In genomic region chrX:16484338-16484737, GRCh38 we compare ENCODE assay signal across 9 cellular contexts.
DNase-seq lines count a peak whose midpoint lies in the region; ATAC-seq and TF ChIP-seq lines count a peak whose summit lies in the region.
"Had no signal": no experiment of that assay in that cellular context is flagged by ENCODE, and none has a peak within 500 bp of the region (broad histone marks: within the 10 kb centered on the region; RNA-seq: fewer than 3 reads in every experiment).

No MANE protein-coding gene starts in this region.

- no peaks in the 10 kb centered on the region for H3K27me3 ChIP-seq in CD4-positive, alpha-beta memory T cell (ENCODE audit: insufficient read depth, low read length)
- H3K27me3 ChIP-seq in adrenal gland = peaks cover 2% of the 10 kb centered on the region
- H3K27me3 ChIP-seq in Peyer's patch = no peaks in the 10 kb centered on the region

- peaks cover 4 to 21% (median 7%) of the 10 kb centered on the region in 4 donors for H3K4me1 Mint-ChIP-seq in CD4-positive, alpha-beta memory T cell

- no peaks in the 10 kb centered on the region for H3K9me3 ChIP-seq in CD4-positive, alpha-beta memory T cell (ENCODE audit: control insufficient read depth in 1 of 2, low read length in 2 of 2)
- no peaks in the 10 kb centered on the region for H3K9me3 ChIP-seq in adrenal gland (replicated peaks in 1 of 3)
- no peaks in the 10 kb centered on the region for H3K9me3 ChIP-seq in Peyer's patch

- H3K4me3 Mint-ChIP-seq in CD4-positive, alpha-beta memory T cell = no peak overlapping the region

- no peaks in the 10 kb centered on the region for H3K4me1 ChIP-seq in CD4-positive, alpha-beta memory T cell (ENCODE audit: insufficient read depth, low read length)
- H3K4me1 ChIP-seq in adrenal gland (replicated peaks in 1 of 2) (peaks cover 0 to 3% of the 10 kb centered on the region in 2 donors), Peyer's patch (no peaks in the 10 kb centered on the region)

- CTCF ChIA-PET in CD4-positive, alpha-beta memory T cell (lab: Charles Lee; ENCODE audit: partially characterized antibody) = interaction anchor here (1.0 to 1.2 kb wide), 2 partner anchors 43 to 48 kb away, joined by 3 to 6 read pairs; no protein-coding TSS in a partner anchor

- no peaks in the 10 kb centered on the region for H3K36me3 ChIP-seq in CD4-positive, alpha-beta memory T cell (ENCODE audit: insufficient read depth, low read length)
- no peaks in the 10 kb centered on the region for H3K36me3 ChIP-seq in adrenal gland (replicated peaks in 1 of 2)
- H3K36me3 ChIP-seq in Peyer's patch = no peaks in the 10 kb centered on the region

- POLR2A ChIA-PET in CD4-positive, alpha-beta memory T cell (lab: Charles Lee; ENCODE audit: partially characterized antibody) = interaction anchor here (1.2 kb wide), 1 partner anchor 39 kb away, joined by 3 read pairs; no protein-coding TSS in a partner anchor

- TF ChIP-seq POLR2A in adrenal gland (IDR thresholded peaks at IDR 0.05) (no peak), Peyer's patch (IDR thresholded peaks at IDR 0.05) (no peak)

- H3K9me3 Mint-ChIP-seq in CD4-positive, alpha-beta memory T cell = no peaks in the 10 kb centered on the region

- H3K27me3 Mint-ChIP-seq in CD4-positive, alpha-beta memory T cell = no peaks in the 10 kb centered on the region

- H3K27ac Mint-ChIP-seq in CD4-positive, alpha-beta memory T cell = no peak overlapping the region

- TF ChIP-seq CTCF in adrenal gland (IDR thresholded peaks at IDR 0.05) (no peak), Peyer's patch (IDR thresholded peaks at IDR 0.05) (no peak)

- no peak overlapping the region for H3K27ac ChIP-seq in CD4-positive, alpha-beta memory T cell (ENCODE audit: low read depth, low read length)
- H3K27ac ChIP-seq in adrenal gland = no peak overlapping the region
- H3K27ac ChIP-seq in Peyer's patch = no peak overlapping the region
- H3K27ac ChIP-seq: parathyroid adenoma had no signal

- no peak overlapping the region for H3K4me3 ChIP-seq in CD4-positive, alpha-beta memory T cell (ENCODE audit: low read length in 2 of 2)
- H3K4me3 ChIP-seq in adrenal gland = no peak overlapping the region
- no peak overlapping the region for H3K4me3 ChIP-seq in Peyer's patch

- H3K36me3 Mint-ChIP-seq in CD4-positive, alpha-beta memory T cell = no peaks in the 10 kb centered on the region

- intact Hi-C loops in CD4-positive, alpha-beta memory T cell (cut with micrococcal nuclease) = no loop called here
- intact Hi-C loops in adrenal gland (cut with DNase I) = no loop called here

- peak; percentile 4 to 57 (median 9) for DNase-seq in CD4-positive, alpha-beta memory T cell
- peak; percentile 82 to 98 for DNase-seq in NOMO-1 (lab: John Stamatoyannopoulos, UW; ENCODE audit: unreplicated experiment in 2 of 2)
- DNase-seq in adrenal gland = peak in 5 of 7 donors; percentile 14 to 34 (median 23)
- DNase-seq in non-pigmented ciliary epithelial cell (ENCODE audit: low read depth) = peak; percentile 88
- no peak for DNase-seq in Peyer's patch
- DNase-seq in NCI-H524 treated with DMSO at 0.1 percent for 48 hours (lab: John Stamatoyannopoulos, UW) = no peak

- no peak for ATAC-seq in HG02678 (IDR thresholded peaks at IDR 0.05; ENCODE audit: unreplicated experiment)
- ATAC-seq in GM18861 (IDR thresholded peaks at IDR 0.05; ENCODE audit: unreplicated experiment) = no peak

Comparison
In these comparisons a context has a peak if more than half of its experiments do, and no peak if none do; other contexts are left out.
1. DNase-seq: peak in CD4-positive, alpha-beta memory T cell (5 of 5), NOMO-1 (2 of 2), adrenal gland (5 of 7) and non-pigmented ciliary epithelial cell (single experiment); none in Peyer's patch (0 of 3) and NCI-H524 treated with DMSO at 0.1 percent for 48 hours (single experiment).